Comparison of ENCODE assay signal across 8 cellular contexts in the genomic region with DNA sequence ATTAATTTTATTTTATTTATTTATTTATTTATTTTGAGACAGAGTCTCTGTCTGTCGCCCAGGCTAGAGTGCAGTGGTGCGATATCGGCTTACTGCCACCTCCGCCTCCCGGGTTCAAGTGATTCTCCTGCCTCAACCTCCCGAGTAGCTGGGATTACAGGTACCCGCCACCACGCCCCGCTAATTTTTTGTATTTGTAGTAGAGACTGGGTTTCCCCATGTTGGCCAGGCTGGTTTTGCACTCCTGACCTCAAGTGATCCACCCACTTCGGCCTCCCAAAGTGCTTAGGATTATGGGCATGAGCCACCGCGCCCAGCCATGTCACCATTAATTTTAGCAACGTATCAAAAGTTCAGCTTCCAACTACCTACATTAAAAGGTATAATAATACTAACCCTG. TPM values are rescaled to one million over a fixed set of nuclear protein-coding genes. Genes with fewer than 3 reads are reported as not detected.
DNase-seq lines count a peak whose midpoint lies in the region; ATAC-seq and TF ChIP-seq lines count a peak whose summit lies in the region.
"Not testable (repeated sequence)": the region's sequence is repeated elsewhere in the genome, so short reads cannot be mapped to it uniquely, and the experiment has no call there.
"Had no signal": no experiment of that assay in that cellular context is flagged by ENCODE, and none has a peak within 500 bp of the region (broad histone marks: within the 10 kb centered on the region; RNA-seq: fewer than 3 reads in every experiment).

No MANE protein-coding gene starts in this region.

- ATAC-seq in GM21717 (IDR thresholded peaks at IDR 0.05; ENCODE audit: unreplicated experiment) (peak; percentile 6), left ventricle myocardium superior (peak; percentile 4)
- not testable (repeated sequence) for ATAC-seq in activated T-cell treated with anti-CD3 and anti-CD28 coated beads, Interleukin-2, amount 50 U/mL, for 72 hours (replicated peaks in 1 of 2)

- not testable (repeated sequence) for H3K27me3 Mint-ChIP-seq in activated T-cell treated with anti-CD3 and anti-CD28 coated beads, Interleukin-2, amount 50 U/mL, for 72 hours (ENCODE audit: low read depth)

- not testable (repeated sequence) for H3K27me3 ChIP-seq in PC-9 (ENCODE audit: insufficient read depth, low read depth); muscle layer of duodenum (ENCODE audit: low read depth, low read length); smooth muscle cell (ENCODE audit: low read depth)

- 85% methylated on average over 13 of the region's 13 CpGs for WGBS in smooth muscle cell (ENCODE audit: low lambda C conversion rate)

- CTCF ChIA-PET in PC-9 (lab: Charles Lee) = interaction anchor here (0.6 kb wide), 1 partner anchor 562 kb away, joined by 4 read pairs; no protein-coding TSS in a partner anchor

- peak overlapping the region; percentile 86 for H3K9ac ChIP-seq in smooth muscle cell (ENCODE audit: low read depth)

- H3K4me1 Mint-ChIP-seq in activated T-cell treated with anti-CD3 and anti-CD28 coated beads, Interleukin-2, amount 50 U/mL, for 72 hours (ENCODE audit: low read depth) = peaks cover 43% of the 10 kb centered on the region

- peak overlapping the region; percentile 100 for H3K27ac Mint-ChIP-seq in activated T-cell treated with anti-CD3 and anti-CD28 coated beads, Interleukin-2, amount 50 U/mL, for 72 hours

- not testable (repeated sequence) for H3K9me3 ChIP-seq in PC-9 (ENCODE audit: insufficient read depth, low read depth); muscle layer of duodenum (ENCODE audit: control insufficient read depth in 1 of 2, low read length in 2 of 2); smooth muscle cell (replicated peaks; ENCODE audit: low read depth)

- BruUV-seq in PC-9 (replicated peaks; lab: Mats Ljungman, UMichigan) = not testable (repeated sequence)

- intact Hi-C loops in PC-9 (cut with micrococcal nuclease; ENCODE audit: unreplicated experiment) = loop anchor here (10.0 kb wide), 2 partner anchors 83 to 307 kb away; partner anchors contain the start of gene DCK
- intact Hi-C loops in left ventricle myocardium superior (cut with micrococcal nuclease) = not testable (repeated sequence)

- H3K9me2 ChIP-seq in PC-9 (ENCODE audit: insufficient read depth) = not testable (repeated sequence)

- not testable (repeated sequence) for DNase-seq in PC-9; smooth muscle cell (lab: John Stamatoyannopoulos, UW; ENCODE audit: unreplicated experiment)
- DNase-seq in activated T-cell treated with anti-CD3 and anti-CD28 coated beads, Interleukin-2, amount 50 U/mL, for 72 hours = peak; percentile 19 to 28
- DNase-seq in left ventricle myocardium superior = peak; percentile 39

- H3K36me3 Mint-ChIP-seq in activated T-cell treated with anti-CD3 and anti-CD28 coated beads, Interleukin-2, amount 50 U/mL, for 72 hours (ENCODE audit: insufficient read depth in 2 of 2) = peaks cover 11 to 17% of the 10 kb centered on the region in 2 donors

- H3K4me2 ChIP-seq in PC-9 = peak overlapping the region; percentile 76
- H3K4me2 ChIP-seq in smooth muscle cell = peak overlapping the region; percentile 95

- peaks cover 33% of the 10 kb centered on the region for H3K79me2 ChIP-seq in PC-9 (ENCODE audit: low read depth)
- peaks cover 35% of the 10 kb centered on the region for H3K79me2 ChIP-seq in smooth muscle cell (ENCODE audit: low read depth)

- POLR2A ChIA-PET in PC-9 (lab: Charles Lee; ENCODE audit: unreplicated experiment) = not testable (repeated sequence)

- not testable (repeated sequence) for H4K20me1 ChIP-seq in PC-9 (ENCODE audit: insufficient read depth)
- H4K20me1 ChIP-seq in smooth muscle cell (ENCODE audit: low read depth) = peaks cover 20% of the 10 kb centered on the region

- H3K27ac ChIP-seq in PC-9 (peak overlapping the region; percentile 76), cingulate gyrus (ENCODE audit: low read depth, low read length) (peak overlapping the region; percentile 93), muscle layer of duodenum (ENCODE audit: low read length) (peak overlapping the region; percentile 99), smooth muscle cell (ENCODE audit: low read depth) (peak overlapping the region; percentile 92)

- H2AFZ ChIP-seq in PC-9 = peak overlapping the region; percentile 99
- peak overlapping the region; percentile 93 for H2AFZ ChIP-seq in smooth muscle cell (ENCODE audit: low read depth)

- H3K36me3 ChIP-seq in PC-9 (ENCODE audit: low read depth); muscle layer of duodenum (ENCODE audit: control insufficient read depth in 1 of 2, insufficient read depth in 2 of 2, low read length in 2 of 2); smooth muscle cell (ENCODE audit: low read depth): not testable (repeated sequence)

- peak overlapping the region; percentile 97 to 99 for H3K4me3 Mint-ChIP-seq in activated T-cell treated with anti-CD3 and anti-CD28 coated beads, Interleukin-2, amount 50 U/mL, for 72 hours

- H3K4me3 ChIP-seq in PC-9 (peak overlapping the region; percentile 98), muscle layer of duodenum (ENCODE audit: low read depth in 1 of 2, low read length in 2 of 2) (peak overlapping the region; percentile 87 to 96), smooth muscle cell (peak overlapping the region; percentile 65)

- TF ChIP-seq CTCF in PC-9 (conservative IDR thresholded peaks at IDR 0.05); smooth muscle cell (IDR thresholded peaks at IDR 0.05; ENCODE audit: borderline replicate concordance, insufficient read depth, poor library complexity, severe bottlenecking): not testable (repeated sequence)

- H3K9me3 Mint-ChIP-seq in activated T-cell treated with anti-CD3 and anti-CD28 coated beads, Interleukin-2, amount 50 U/mL, for 72 hours = not testable (repeated sequence)

- peaks cover 22% of the 10 kb centered on the region for H3K4me1 ChIP-seq in PC-9 (replicated peaks; ENCODE audit: insufficient read depth)
- H3K4me1 ChIP-seq in muscle layer of duodenum (ENCODE audit: control insufficient read depth in 1 of 2, insufficient read depth in 2 of 2, low read length in 2 of 2) = peaks cover 4 to 23% of the 10 kb centered on the region in 2 donors
- peaks cover 21% of the 10 kb centered on the region for H3K4me1 ChIP-seq in smooth muscle cell (ENCODE audit: low read depth)

- not testable (repeated sequence) for H3F3A ChIP-seq in PC-9 (ENCODE audit: insufficient read depth, low read depth); smooth muscle cell (ENCODE audit: low read depth)

RNA-seq across cellular contexts. Expression of gene UTP3, which starts 1.0 kb away (rescaled TPM):
- total RNA-seq in PC-9 (2021) = 15.1 and 16.4 TPM in 2 replicates
- 10 to 100 TPM; 24.3 to 26.0 TPM for total RNA-seq in activated T-cell treated with anti-CD3 and anti-CD28 coated beads, Interleukin-2, amount 50 U/mL, for 72 hours
- 14.2 TPM for total RNA-seq in left ventricle myocardium superior
- 15.2 and 18.8 TPM in 2 replicates for total RNA-seq in smooth muscle cell
- polyA plus RNA-seq in smooth muscle cell = 11.8 and 14.3 TPM in 2 replicates

RNA-seq across cellular contexts. Expression of gene JCHAIN, which starts 21.0 kb away (rescaled TPM):
- total RNA-seq in PC-9 (2021) (not detected in 2 replicates), left ventricle myocardium superior (7.0 TPM), smooth muscle cell (not detected in 2 replicates)
- under 1 TPM in 1 of 2 donors, not detected in 1; 0.49 TPM for total RNA-seq in activated T-cell treated with anti-CD3 and anti-CD28 coated beads, Interleukin-2, amount 50 U/mL, for 72 hours
- not detected in 2 replicates for polyA plus RNA-seq in smooth muscle cell

RNA-seq across cellular contexts. Expression of gene RUFY3, which starts 34.4 kb away (rescaled TPM):
- total RNA-seq in PC-9 (2021) (22.8 and 23.6 TPM in 2 replicates), left ventricle myocardium superior (22.1 TPM), smooth muscle cell (42.8 and 49.2 TPM in 2 replicates)
- total RNA-seq in activated T-cell treated with anti-CD3 and anti-CD28 coated beads, Interleukin-2, amount 50 U/mL, for 72 hours = 10 to 100 TPM; 27.6 to 30.2 TPM
- polyA plus RNA-seq in smooth muscle cell = 22.2 and 23.6 TPM in 2 replicates

RNA-seq across cellular contexts. Expression of gene ENAM, which starts 58.8 kb away (rescaled TPM):
- total RNA-seq in PC-9 (2021) (not detected in 2 replicates), left ventricle myocardium superior (1.9 TPM), smooth muscle cell (not detected in 2 replicates)
- total RNA-seq in activated T-cell treated with anti-CD3 and anti-CD28 coated beads, Interleukin-2, amount 50 U/mL, for 72 hours = not detected
- polyA plus RNA-seq in smooth muscle cell = not detected in 2 replicates
- total RNA-seq: cerebellum had no signal
